In the genomic region with DNA sequence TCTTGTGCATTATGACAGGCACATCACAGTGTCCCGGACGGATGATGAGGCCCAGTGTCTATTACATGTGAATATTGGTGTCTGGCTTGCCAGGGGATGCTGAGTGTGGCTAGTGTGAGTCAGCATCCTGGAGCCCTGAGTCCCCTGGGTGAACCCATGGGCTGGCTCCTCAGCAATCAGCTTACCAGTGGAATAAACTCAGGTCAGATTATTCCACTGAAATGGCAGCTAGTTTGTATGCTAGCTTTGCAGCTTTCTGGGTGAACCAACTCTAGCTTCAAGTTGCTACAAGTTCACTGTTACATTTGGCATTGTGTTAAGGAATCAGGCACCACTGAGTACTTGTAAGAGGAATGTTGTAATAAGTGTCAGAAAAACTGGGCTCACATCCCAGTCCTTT, we compare ENCODE assay signal across 13 cellular contexts. TPM values are rescaled to one million over a fixed set of nuclear protein-coding genes. Genes with fewer than 3 reads are reported as not detected.
DNase-seq lines count a peak whose midpoint lies in the region; FAIRE-seq and TF ChIP-seq lines count a peak whose summit lies in the region.
"Had no signal": no experiment of that assay in that cellular context is flagged by ENCODE, and none has a peak within 500 bp of the region (broad histone marks: within the 10 kb centered on the region; RNA-seq: fewer than 3 reads in every experiment).

No MANE protein-coding gene starts in this region.

- H2AFZ ChIP-seq in endothelial cell of umbilical vein (ENCODE audit: low read depth, low read length), result no peak overlapping the region

- H3K9me1 ChIP-seq in endothelial cell of umbilical vein (replicated peaks; ENCODE audit: control insufficient read depth, extremely low read depth, insufficient read depth, low read length), result no peaks in the 10 kb centered on the region

- intact Hi-C loops in endothelial cell of umbilical vein (cut with micrococcal nuclease), result loop anchor here (10.0 kb wide), 1 partner anchor 248 kb away; no protein-coding TSS in a partner anchor
- intact Hi-C loops in posterior vena cava (cut with DNase I), result loop anchor here in 1 of 2 donors (10.0 kb wide), 1 partner anchor 128 kb away; no protein-coding TSS in a partner anchor
- intact Hi-C loops in A673 (cut with micrococcal nuclease; ENCODE audit: unreplicated experiment), result no loop called here

- CTCF ChIA-PET in endothelial cell of umbilical vein (lab: Charles Lee) (interaction anchor here (0.6 to 7.5 kb wide), 9 partner anchors 13 to 285 kb away, joined by 3 to 296 read pairs (median 6); no protein-coding TSS in a partner anchor), A673 (lab: Charles Lee) (interaction anchor here (0.5 to 1.2 kb wide), 2 partner anchors 33 to 130 kb away, joined by 3 read pairs; no protein-coding TSS in a partner anchor)

- H3K9me3 ChIP-seq in endothelial cell of umbilical vein (replicated peaks; ENCODE audit: control insufficient read depth, insufficient read depth, low read length) (no peaks in the 10 kb centered on the region), A673 (ENCODE audit: low read depth, low read length, poor library complexity, severe bottlenecking) (no peaks in the 10 kb centered on the region)

- DNase-seq in EL, result peak; percentile 83
- DNase-seq in NB4 (ENCODE audit: low read depth), result peak; percentile 39
- DNase-seq in endothelial cell of umbilical vein (ENCODE audit: low read depth, low spot score), result peak; percentile 18
- peak; percentile 83 for DNase-seq in posterior vena cava (ENCODE audit: low spot score)
- DNase-seq in epidermal melanocyte (ENCODE audit: insufficient read length, low spot score), result no peak
- DNase-seq in RPMI8226, result no peak
- no peak for DNase-seq in GM20000 (ENCODE audit: low spot score)
- no peak for DNase-seq in A673 (ENCODE audit: low spot score)
- DNase-seq: activated T-cell treated with anti-CD3 and anti-CD28 coated beads, Interleukin-2, amount 50 U/mL, for 4 hours; kidney; NCI-H526 had no signal

- H3K27ac ChIP-seq in endothelial cell of umbilical vein (ENCODE audit: insufficient read depth, low read depth, low read length) (no peak overlapping the region), A673 (ENCODE audit: low read depth, low read length, poor library complexity, severe bottlenecking) (no peak overlapping the region)
- H3K27ac ChIP-seq: coronary artery had no signal

- no TSS peak for BruUV-seq in endothelial cell of umbilical vein (replicated peaks; lab: Mats Ljungman, UMichigan)
- BruUV-seq in A673 (replicated peaks; lab: Mats Ljungman, UMichigan), result no TSS peak

- H3K4me3 ChIP-seq in NB4 (ENCODE audit: low read depth, low read length) (no peak overlapping the region), endothelial cell of umbilical vein (replicated peaks in 1 of 3; ENCODE audit: insufficient read depth in 1 of 3, low read depth in 1 of 3, low read length in 3 of 3) (no peak overlapping the region), A673 (ENCODE audit: low read depth, low read length, poor library complexity, severe bottlenecking) (no peak overlapping the region)
- H3K4me3 ChIP-seq: coronary artery had no signal

- no peaks in the 10 kb centered on the region for H3K36me3 ChIP-seq in endothelial cell of umbilical vein (ENCODE audit: control insufficient read depth in 2 of 2, extremely low read depth in 1 of 2, insufficient read depth in 2 of 2, low read length in 2 of 2)
- H3K36me3 ChIP-seq in A673 (ENCODE audit: insufficient read depth, low read length, poor library complexity, severe bottlenecking), result no peaks in the 10 kb centered on the region

- no peak overlapping the region for H3K4me2 ChIP-seq in endothelial cell of umbilical vein (ENCODE audit: insufficient read depth, low read length)

- peak; percentile 18 for FAIRE-seq in endothelial cell of umbilical vein (lab: Jason Lieb, UNC)
- FAIRE-seq: kidney had no signal

- TF ChIP-seq CTCF in NB4 (IDR thresholded peaks at IDR 0.05; ENCODE audit: low read depth, low read length) (no peak), endothelial cell of umbilical vein (IDR thresholded peaks at IDR 0.05; ENCODE audit: extremely low read depth in 1 of 2, insufficient read depth in 1 of 2, low read depth in 1 of 2, low read length in 2 of 2) (no peak), GM20000 (IDR thresholded peaks at IDR 0.05; ENCODE audit: extremely low read depth, missing control alignments) (no peak), A673 (conservative IDR thresholded peaks at IDR 0.05; ENCODE audit: low read depth, low read length) (no peak)

- H3K27me3 ChIP-seq in endothelial cell of umbilical vein (ENCODE audit: control insufficient read depth in 2 of 2, insufficient read depth in 2 of 2, low read length in 2 of 2), result peaks cover 0 to 5% of the 10 kb centered on the region in 2 experiments
- no peaks in the 10 kb centered on the region for H3K27me3 ChIP-seq in A673 (replicated peaks; ENCODE audit: insufficient read depth, low read depth, low read length, poor library complexity)

- H3K9ac ChIP-seq in endothelial cell of umbilical vein (replicated peaks; ENCODE audit: extremely low read depth, insufficient read depth, low read length), result no peak overlapping the region

- no peak for TF ChIP-seq POLR2A in NB4 (IDR thresholded peaks at IDR 0.05; ENCODE audit: extremely low read depth, insufficient read length)
- no peak for TF ChIP-seq POLR2A in endothelial cell of umbilical vein (IDR thresholded peaks at IDR 0.05; ENCODE audit: low read depth, low read length)

- dilution Hi-C loops in endothelial cell of umbilical vein (cut with MboI; ENCODE audit: extremely low pct_ligation_motif_present, low sequenced_read_pairs), result no loop called here

- POLR2A ChIA-PET in endothelial cell of umbilical vein (lab: Charles Lee), result no interaction called here
- POLR2A ChIA-PET in A673 (lab: Charles Lee; ENCODE audit: low non-redundant PET), result interaction anchor here (0.5 kb wide), 1 partner anchor 125 kb away, joined by 3 read pairs; no protein-coding TSS in a partner anchor

- H4K20me1 ChIP-seq in endothelial cell of umbilical vein (replicated peaks; ENCODE audit: control insufficient read depth, extremely low read depth, insufficient read depth, low read length), result no peaks in the 10 kb centered on the region

- H3K79me2 ChIP-seq in endothelial cell of umbilical vein (ENCODE audit: control insufficient read depth, insufficient read depth, low read length), result no peaks in the 10 kb centered on the region

- H3K4me1 ChIP-seq in endothelial cell of umbilical vein (ENCODE audit: control insufficient read depth, extremely low read depth, insufficient read depth, low read length) (peaks cover 4% of the 10 kb centered on the region), A673 (ENCODE audit: insufficient read depth, low read length, poor library complexity, severe bottlenecking) (no peaks in the 10 kb centered on the region)

TF ChIP-seq in endothelial cell of umbilical vein, 7 proteins besides CTCF, POLR2A, EP300 and RAD21:
- peak; percentile 61 for TF ChIP-seq FOS (IDR thresholded peaks at IDR 0.05; ENCODE audit: borderline replicate concordance, insufficient read depth, low read length)
- TF ChIP-seq, protein P1, sequence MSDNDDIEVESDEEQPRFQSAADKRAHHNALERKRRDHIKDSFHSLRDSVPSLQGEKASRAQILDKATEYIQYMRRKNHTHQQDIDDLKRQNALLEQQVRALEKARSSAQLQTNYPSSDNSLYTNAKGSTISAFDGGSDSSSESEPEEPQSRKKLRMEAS (IDR thresholded peaks at IDR 0.05; ENCODE audit: insufficient read depth, insufficient read length), result no peak
TF ChIP-seq in endothelial cell of umbilical vein: peak in this region for 1.

RNA-seq across cellular contexts. Expression of a gene that starts 23.9 kb away (rescaled TPM):
- not detected in 2 replicates for total RNA-seq in endothelial cell of umbilical vein
- polyA plus RNA-seq in endothelial cell of umbilical vein, result not detected in 2 replicates
- polyA plus RNA-seq in endothelial cell of umbilical vein (2011; cell fraction: cytosol; rRNA removed), result not detected in 2 replicates
- polyA plus RNA-seq in endothelial cell of umbilical vein (2011; cell fraction: nucleus; rRNA removed), result not detected in 2 replicates
- polyA plus RNA-seq in endothelial cell of umbilical vein (2012), result not detected in 2 replicates
- not detected in 2 replicates for polyA minus RNA-seq in endothelial cell of umbilical vein
- not detected for polyA minus RNA-seq in endothelial cell of umbilical vein (2011; cell fraction: cytosol; rRNA and poly(A)+ RNA removed)
- polyA minus RNA-seq in endothelial cell of umbilical vein (2011; cell fraction: nucleus; rRNA and poly(A)+ RNA removed), result not detected in 2 replicates
- not detected for total RNA-seq in posterior vena cava
- total RNA-seq in A673 (2021), result not detected in 2 replicates
- total RNA-seq: activated T-cell treated with anti-CD3 and anti-CD28 coated beads, Interleukin-2, amount 50 U/mL, for 4 hours; kidney; T-helper 2 cell treated with Interferon-gamma antibody and Interleukin-4, amounts not matched to agents 100 ng/mL and 5 ng/mL, for 36 hours had no signal

RNA-seq across cellular contexts. Expression of a gene that starts 41.1 kb away (rescaled TPM):
- total RNA-seq in endothelial cell of umbilical vein (not detected in 2 replicates), posterior vena cava (under 1 TPM in 1 of 2 donors, not detected in 1; 0.05 TPM), A673 (2021) (not detected in 2 replicates)
- polyA plus RNA-seq in endothelial cell of umbilical vein, result not detected in 2 replicates
- polyA plus RNA-seq in endothelial cell of umbilical vein (2011; cell fraction: cytosol; rRNA removed), result not detected in 2 replicates
- polyA plus RNA-seq in endothelial cell of umbilical vein (2011; cell fraction: nucleus; rRNA removed), result not detected in 2 replicates
- polyA plus RNA-seq in endothelial cell of umbilical vein (2012), result 0.07 and 0.11 TPM in 2 replicates
- polyA minus RNA-seq in endothelial cell of umbilical vein, result not detected in 2 replicates
- polyA minus RNA-seq in endothelial cell of umbilical vein (2011; cell fraction: cytosol; rRNA and poly(A)+ RNA removed), result not detected
- not detected in 2 replicates for polyA minus RNA-seq in endothelial cell of umbilical vein (2011; cell fraction: nucleus; rRNA and poly(A)+ RNA removed)
- total RNA-seq: activated T-cell treated with anti-CD3 and anti-CD28 coated beads, Interleukin-2, amount 50 U/mL, for 4 hours; kidney; T-helper 2 cell treated with Interferon-gamma antibody and Interleukin-4, amounts not matched to agents 100 ng/mL and 5 ng/mL, for 36 hours had no signal

Comparison
In these comparisons a context has a peak if more than half of its experiments do, and no peak if none do; other contexts are left out.
1. DNase-seq: peak in EL (single experiment), NB4 (single experiment), endothelial cell of umbilical vein (single experiment) and posterior vena cava (single experiment); none in epidermal melanocyte (single experiment), RPMI8226 (single experiment), GM20000 (single experiment) and A673 (single experiment).